In the genomic region with DNA sequence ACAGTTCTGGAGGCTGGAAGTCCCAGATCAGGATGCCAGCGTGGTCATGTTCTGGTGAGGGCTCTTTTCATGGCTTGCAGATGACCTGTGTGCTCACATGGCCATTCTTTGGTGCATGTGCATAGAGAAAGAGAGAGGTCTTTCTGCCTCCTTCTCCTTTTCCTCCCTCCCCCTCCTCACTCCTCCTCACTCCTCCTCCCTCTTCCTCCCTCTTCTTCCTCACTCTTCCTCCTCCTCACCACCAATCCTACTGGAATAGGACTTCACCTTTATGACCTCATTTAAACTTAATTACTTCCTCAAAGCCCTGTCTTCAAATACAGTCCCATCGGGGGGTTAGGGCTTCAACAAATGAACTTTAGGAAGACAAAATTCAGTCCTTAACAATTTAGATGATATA, we compare ENCODE assay signal across 21 cellular contexts. TPM values are rescaled to one million over a fixed set of nuclear protein-coding genes. Genes with fewer than 3 reads are reported as not detected.
DNase-seq lines count a peak whose midpoint lies in the region; ATAC-seq, FAIRE-seq and TF ChIP-seq lines count a peak whose summit lies in the region.
"Had no signal": no experiment of that assay in that cellular context is flagged by ENCODE, and none has a peak within 500 bp of the region (broad histone marks: within the 10 kb centered on the region; RNA-seq: fewer than 3 reads in every experiment).

No MANE protein-coding gene starts in this region.

- CTCF ChIA-PET in HepG2 (lab: Yijun Ruan, JAX; ENCODE audit: low intra/inter-chr PET ratio, low total read pairs), result no interaction called here
- CTCF ChIA-PET in K562 (lab: Yijun Ruan, JAX; ENCODE audit: low intra/inter-chr PET ratio), result no interaction called here

- peak overlapping the region; percentile 39 for H3K4me3 Mint-ChIP-seq in nephron progenitor cell
- H3K4me3 Mint-ChIP-seq: B cell; CD8-positive, alpha-beta T cell had no signal

- TF ChIP-seq POLR2A in HepG2 (IDR thresholded peaks at IDR 0.05; ENCODE audit: insufficient read depth in 1 of 2, low read depth in 2 of 2, low read length in 2 of 2), result no peak
- no peak for TF ChIP-seq POLR2A in right lobe of liver (IDR thresholded peaks at IDR 0.05)
- no peak for TF ChIP-seq POLR2A in K562 (conservative IDR thresholded peaks at IDR 0.05)

- H3K9me1 ChIP-seq in K562 (ENCODE audit: control insufficient read depth, insufficient read depth, low read length), result no peaks in the 10 kb centered on the region

- 97% methylated on average over 2 of the region's 2 CpGs for WGBS in HepG2 (ENCODE audit: low lambda C conversion rate)
- 86% methylated on average over 2 of the region's 2 CpGs for WGBS in right lobe of liver (ENCODE audit: insufficient coverage, low coverage, low lambda C conversion rate, missing lambda C conversion rate)
- WGBS in K562 (ENCODE audit: insufficient coverage, low coverage, missing lambda C conversion rate), result 53% methylated on average over 2 of the region's 2 CpGs

- no peaks in the 10 kb centered on the region for H3K9me3 ChIP-seq in HepG2 (ENCODE audit: low read length)
- no peaks in the 10 kb centered on the region for H3K9me3 ChIP-seq in right lobe of liver
- H3K9me3 ChIP-seq in K562 (replicated peaks; ENCODE audit: control insufficient read depth, insufficient read depth, low read depth, low read length), result no peaks in the 10 kb centered on the region
- H3K9me3 ChIP-seq: Caco-2, HAP-1 had no signal

- peaks cover 49% of the 10 kb centered on the region for H3K4me1 Mint-ChIP-seq in nephron progenitor cell

- peaks cover 63% of the 10 kb centered on the region for H3K9me3 Mint-ChIP-seq in nephron progenitor cell
- H3K9me3 Mint-ChIP-seq: CD8-positive, alpha-beta T cell had no signal

- ATAC-seq in HepG2 (no peak), right lobe of liver (no peak), K562 (peak; percentile 33; the same call in 1 of the 3 replicates)
- ATAC-seq: CD8-positive, alpha-beta T cell had no signal

- H3K4me3 ChIP-seq in HepG2 (replicated peaks in 1 of 3; ENCODE audit: insufficient read depth in 1 of 3, low read depth in 2 of 3, low read length in 3 of 3) (no peak overlapping the region), right lobe of liver (no peak overlapping the region), K562 (no peak overlapping the region)
- H3K4me3 ChIP-seq: BLaER1, HAP-1 had no signal

- no peak for DNase-seq in HepG2 (ENCODE audit: low spot score)
- DNase-seq in right lobe of liver, result no peak
- no peak for DNase-seq in K562 (ENCODE audit: extremely low read depth in 1 of 4, low spot score in 3 of 4)
- DNase-seq in nephron progenitor cell, result no peak
- DNase-seq in medulla oblongata (ENCODE audit: extremely low spot score), result no peak
- DNase-seq in NCI-H2196 (lab: John Stamatoyannopoulos, UW; ENCODE audit: unreplicated experiment), result no peak
- no peak for DNase-seq in SW 1271 (lab: John Stamatoyannopoulos, UW)
- DNase-seq: Caco-2; CD4-positive, CD25-positive, alpha-beta regulatory T cell; CD8-positive, alpha-beta T cell; DMS153; DND-41; GOT3 had no signal

- H3K9ac ChIP-seq in HepG2 (ENCODE audit: insufficient read depth, low read depth, low read length), result no peak overlapping the region
- H3K9ac ChIP-seq in K562 (ENCODE audit: insufficient read depth in 1 of 2, low read depth in 2 of 2, low read length in 2 of 2), result no peak overlapping the region
- H3K9ac ChIP-seq: BLaER1 had no signal

- no peak overlapping the region for H2AFZ ChIP-seq in HepG2 (ENCODE audit: low read length)
- no peak overlapping the region for H2AFZ ChIP-seq in K562 (ENCODE audit: low read depth, low read length)

- BruUV-seq in HepG2 (replicated peaks; lab: Mats Ljungman, UMichigan) (no TSS peak), K562 (replicated peaks; lab: Mats Ljungman, UMichigan) (no TSS peak)

- no peak for TF ChIP-seq RAD21 in HepG2 (CRISPR knock-in tag; IDR thresholded peaks at IDR 0.05)
- no peak for TF ChIP-seq RAD21 in K562 (CRISPR knock-in tag; conservative IDR thresholded peaks at IDR 0.05 in 1 of 2, IDR thresholded peaks at IDR 0.05 in 1 of 2)

- peaks cover 0 to 12% of the 10 kb centered on the region in 2 experiments; a peak in 2 of 5 replicates for H3K36me3 ChIP-seq in HepG2 (replicated peaks in 1 of 2; ENCODE audit: control insufficient read depth in 1 of 2, insufficient read depth in 2 of 2, low read length in 2 of 2)
- H3K36me3 ChIP-seq in right lobe of liver, result peaks cover 0 to 8% (median 0%) of the 10 kb centered on the region in 4 donors
- H3K36me3 ChIP-seq in K562 (ENCODE audit: control insufficient read depth, insufficient read depth, low read length), result peaks cover 12% of the 10 kb centered on the region; the same call in 1 of the 3 replicates

- TF ChIP-seq EP300 in HepG2 (IDR thresholded peaks at IDR 0.05; ENCODE audit: low read depth in 2 of 2, low read length in 2 of 2) (no peak), HepG2 (CRISPR knock-in tag; IDR thresholded peaks at IDR 0.05; ENCODE audit: borderline replicate concordance) (no peak), K562 (IDR thresholded peaks at IDR 0.05; ENCODE audit: low read length) (no peak)

- no peak overlapping the region for H3K27ac ChIP-seq in HepG2 (ENCODE audit: extremely low read length, insufficient read depth, low read length)
- H3K27ac ChIP-seq in right lobe of liver, result no peak overlapping the region
- no peak overlapping the region for H3K27ac ChIP-seq in K562 (ENCODE audit: extremely low read depth, low read depth, low read length)
- H3K27ac ChIP-seq: 22Rv1, BLaER1, C4-2B had no signal

- H3K27ac Mint-ChIP-seq in nephron progenitor cell, result peak overlapping the region; percentile 96
- H3K27ac Mint-ChIP-seq: B cell; CD4-positive, CD25-positive, alpha-beta regulatory T cell; CD8-positive, alpha-beta T cell had no signal

- H3K27me3 ChIP-seq in HepG2 (ENCODE audit: control insufficient read depth in 1 of 2, insufficient read depth in 2 of 2, low read length in 2 of 2) (no peaks in the 10 kb centered on the region), right lobe of liver (no peaks in the 10 kb centered on the region), K562 (ENCODE audit: control insufficient read depth in 2 of 2, insufficient read depth in 2 of 2, low read length in 2 of 2) (no peaks in the 10 kb centered on the region)
- H3K27me3 ChIP-seq: BLaER1 had no signal

- no peak overlapping the region for H3K4me2 ChIP-seq in HepG2 (ENCODE audit: low read depth, low read length)
- no peak overlapping the region for H3K4me2 ChIP-seq in K562 (ENCODE audit: insufficient read depth, low read length)
- H3K4me2 ChIP-seq: BLaER1 had no signal

- POLR2A ChIA-PET in HepG2 (lab: Yijun Ruan, JAX), result no interaction called here
- POLR2A ChIA-PET in K562 (lab: Yijun Ruan, JAX), result interaction anchor here (0.9 kb wide), 1 partner anchor 24 kb away, joined by 3 read pairs; the partner anchor contains the start of gene CGGBP1

- H3K79me2 ChIP-seq in HepG2 (ENCODE audit: insufficient read depth, low read length), result peaks cover 33% of the 10 kb centered on the region
- H3K79me2 ChIP-seq in K562 (ENCODE audit: control insufficient read depth, insufficient read depth, low read length), result peaks cover 79% of the 10 kb centered on the region

- 0 out of 2 replicates have a peak, but pooled peaks cover 2% of the 10 kb centered on the region for H4K20me1 ChIP-seq in HepG2 (ENCODE audit: insufficient read depth, low read length)
- no peaks in the 10 kb centered on the region for H4K20me1 ChIP-seq in K562 (replicated peaks; ENCODE audit: control insufficient read depth, insufficient read depth, low read length)

- peaks cover 6% of the 10 kb centered on the region for H3K27me3 Mint-ChIP-seq in nephron progenitor cell (ENCODE audit: low read depth, poor library complexity)
- H3K27me3 Mint-ChIP-seq: B cell; CD4-positive, CD25-positive, alpha-beta regulatory T cell had no signal

- TF ChIP-seq CTCF in HepG2 (CRISPR knock-in tag; IDR thresholded peaks at IDR 0.05) (no peak), right lobe of liver (IDR thresholded peaks at IDR 0.05) (no peak), K562 (IDR thresholded peaks at IDR 0.05 in 2 of 3, conservative IDR thresholded peaks at IDR 0.05 in 1 of 3; ENCODE audit: insufficient read depth in 2 of 3, low read depth in 1 of 3, low read length in 3 of 3) (no peak), nephron progenitor cell (IDR thresholded peaks at IDR 0.05) (no peak)

- H3K36me3 Mint-ChIP-seq in nephron progenitor cell (ENCODE audit: low read depth), result peaks cover 74% of the 10 kb centered on the region

- intact Hi-C loops in HepG2 (cut with micrococcal nuclease; ENCODE audit: unreplicated experiment), result no loop called here
- intact Hi-C loops in right lobe of liver (cut with DNase I), result no loop called here
- intact Hi-C loops in K562 (cut with micrococcal nuclease), result no loop called here

- FAIRE-seq in HepG2 (lab: Jason Lieb, UNC) (no peak), K562 (lab: Jason Lieb, UNC) (no peak)
- FAIRE-seq: G401.6, GM12892, H54 had no signal

- H3K4me1 ChIP-seq in HepG2 (ENCODE audit: insufficient read depth, low read length), result no peaks in the 10 kb centered on the region
- no peaks in the 10 kb centered on the region for H3K4me1 ChIP-seq in right lobe of liver
- peaks cover 0 to 10% of the 10 kb centered on the region in 2 experiments; a peak in 2 of 5 replicates for H3K4me1 ChIP-seq in K562 (replicated peaks in 1 of 2; ENCODE audit: control insufficient read depth in 2 of 2, insufficient read depth in 2 of 2, low read length in 2 of 2)
- H3K4me1 ChIP-seq: BLaER1, Caco-2 had no signal

- in situ Hi-C loops in HepG2 (cut with HindIII; ENCODE audit: extremely low pct_ligation_motif_present, low pct_unique_long_range_greater_than_20kb) (no loop called here), K562 (cut with MboI) (no loop called here)

RNA-seq across cellular contexts. Expression of gene ZNF654, which starts 23.8 kb away (rescaled TPM):
- total RNA-seq in HepG2 (2016; rRNA removed; fragmentation: Illumina TruSeq; extraction: Trizol) (4.1 and 5.3 TPM in 2 replicates), right lobe of liver (10 to 100 TPM in 1 of 6 experiments, 1 to 10 TPM in 5; 5.4 to 11.7 (median 6.7) TPM), K562 (2014; rRNA removed) (2.5 and 3.6 TPM in 2 replicates), K562 (2014; rRNA removed; fragmentation: Illumina TruSeq; extraction: Trizol) (6.8 and 7.4 TPM in 2 replicates), K562 (2015; rRNA removed; fragmentation: Illumina TruSeq; extraction: Trizol) (8.4 and 8.6 TPM in 2 replicates), K562 (2021) (5.1 and 6.8 TPM in 2 replicates)
- 0.71 TPM in 2 replicates for total RNA-seq in HepG2 (2016; cell fraction: cytosol; rRNA removed; fragmentation: Illumina TruSeq; extraction: Trizol; ENCODE audit: low read depth)
- total RNA-seq in HepG2 (2016; cell fraction: insoluble cytoplasmic fraction; rRNA removed; fragmentation: Illumina TruSeq; extraction: Trizol), result 3.3 and 5.6 TPM in 2 replicates
- 1.3 and 2.8 TPM in 2 replicates for total RNA-seq in HepG2 (2016; cell fraction: membrane; rRNA removed; fragmentation: Illumina TruSeq; extraction: Trizol)
- 9.7 and 10.2 TPM in 2 replicates for total RNA-seq in HepG2 (2016; cell fraction: nucleus; rRNA removed; fragmentation: Illumina TruSeq; extraction: Trizol)
- polyA plus RNA-seq in HepG2 (2011; rRNA removed) (1.8 and 2.6 TPM in 2 replicates), K562 (2011; rRNA removed) (4.1 and 5.1 TPM in 2 replicates), K562 (2014; fragmentation: Illumina TruSeq; extraction: Trizol) (4.2 and 6.2 TPM in 2 replicates), K562 (2014; fragmentation: Nextera tagmentation; extraction: Ambion mirVana) (1 to 10 TPM; 2.4 to 2.5 TPM), K562 (2014; rRNA removed) (2.1 and 4.2 TPM in 2 replicates)
- 0.93 and 1.4 TPM in 2 replicates for polyA plus RNA-seq in HepG2 (2011; cell fraction: cytosol; rRNA removed)
- 2.4 and 2.5 TPM in 2 replicates for polyA plus RNA-seq in HepG2 (2011; cell fraction: nucleus; rRNA removed)
- polyA plus RNA-seq in HepG2 (2012), result 3.8 and 4.8 TPM in 2 replicates
- polyA plus RNA-seq in HepG2 (2016; cell fraction: cytosol; fragmentation: Illumina TruSeq; extraction: Trizol; ENCODE audit: low read depth), result 0.38 and 0.66 TPM in 2 replicates
- polyA plus RNA-seq in HepG2 (2016; cell fraction: insoluble cytoplasmic fraction; fragmentation: Illumina TruSeq; extraction: Trizol; ENCODE audit: low read depth), result 4.5 and 4.8 TPM in 2 replicates
- polyA plus RNA-seq in HepG2 (2016; cell fraction: membrane; fragmentation: Illumina TruSeq; extraction: Trizol; ENCODE audit: low read depth), result 0.79 and 1.2 TPM in 2 replicates
- 6.5 and 7.6 TPM in 2 replicates for polyA plus RNA-seq in HepG2 (2016; cell fraction: nucleus; fragmentation: Illumina TruSeq; extraction: Trizol; ENCODE audit: insufficient read depth, low read depth)
- polyA minus RNA-seq in HepG2 (2011; rRNA and poly(A)+ RNA removed; ENCODE audit: low replicate concordance), result 1.6 and 2.5 TPM in 2 replicates
- polyA minus RNA-seq in HepG2 (2011; cell fraction: cytosol; rRNA and poly(A)+ RNA removed), result 4.0 and 7.2 TPM in 2 replicates
- 21.9 and 22.1 TPM in 2 replicates for polyA minus RNA-seq in HepG2 (2011; cell fraction: nucleus; rRNA and poly(A)+ RNA removed)
- 7.0 and 28.2 TPM in 2 replicates for total RNA-seq in K562 (2011; cell fraction: chromatin; rRNA removed; ENCODE audit: low replicate concordance)
- 5.8 and 6.4 TPM in 2 replicates for total RNA-seq in K562 (2011; cell fraction: nucleolus; rRNA removed)
- 6.7 and 12.7 TPM in 2 replicates for total RNA-seq in K562 (2011; cell fraction: nucleoplasm; rRNA removed)
- polyA plus RNA-seq in K562 (2011; cell fraction: cytosol; rRNA removed), result 0.63 and 2.8 TPM in 2 replicates
- 4.8 and 6.1 TPM in 2 replicates for polyA plus RNA-seq in K562 (2011; cell fraction: nucleus; rRNA removed)
- 5.1 and 5.3 TPM in 2 replicates for polyA plus RNA-seq in K562 (2012)
- 9.6 and 12.0 TPM in 2 replicates for polyA minus RNA-seq in K562 (2011; rRNA and poly(A)+ RNA removed)
- polyA minus RNA-seq in K562 (2011; cell fraction: cytosol; rRNA and poly(A)+ RNA removed), result 3.8 and 7.1 TPM in 2 replicates
- polyA minus RNA-seq in K562 (2011; cell fraction: nucleus; rRNA and poly(A)+ RNA removed), result 10.6 and 19.0 TPM in 2 replicates

RNA-seq across cellular contexts. Expression of gene CGGBP1, which starts 24.0 kb away (rescaled TPM):
- total RNA-seq in HepG2 (2016; rRNA removed; fragmentation: Illumina TruSeq; extraction: Trizol), result 38.9 and 45.7 TPM in 2 replicates
- 13.0 and 21.5 TPM in 2 replicates for total RNA-seq in HepG2 (2016; cell fraction: cytosol; rRNA removed; fragmentation: Illumina TruSeq; extraction: Trizol; ENCODE audit: low read depth)
- total RNA-seq in HepG2 (2016; cell fraction: insoluble cytoplasmic fraction; rRNA removed; fragmentation: Illumina TruSeq; extraction: Trizol), result 35.7 and 40.9 TPM in 2 replicates
- total RNA-seq in HepG2 (2016; cell fraction: membrane; rRNA removed; fragmentation: Illumina TruSeq; extraction: Trizol), result 31.2 and 43.3 TPM in 2 replicates
- total RNA-seq in HepG2 (2016; cell fraction: nucleus; rRNA removed; fragmentation: Illumina TruSeq; extraction: Trizol), result 40.0 and 42.5 TPM in 2 replicates
- polyA plus RNA-seq in HepG2 (2011; rRNA removed), result 39.0 and 47.0 TPM in 2 replicates
- polyA plus RNA-seq in HepG2 (2011; cell fraction: cytosol; rRNA removed), result 14.9 and 20.6 TPM in 2 replicates
- 90.0 and 93.2 TPM in 2 replicates for polyA plus RNA-seq in HepG2 (2011; cell fraction: nucleus; rRNA removed)
- polyA plus RNA-seq in HepG2 (2012), result 36.7 and 38.4 TPM in 2 replicates
- polyA plus RNA-seq in HepG2 (2016; cell fraction: cytosol; fragmentation: Illumina TruSeq; extraction: Trizol; ENCODE audit: low read depth), result 25.3 and 43.8 TPM in 2 replicates
- 46.0 and 47.1 TPM in 2 replicates for polyA plus RNA-seq in HepG2 (2016; cell fraction: insoluble cytoplasmic fraction; fragmentation: Illumina TruSeq; extraction: Trizol; ENCODE audit: low read depth)
- polyA plus RNA-seq in HepG2 (2016; cell fraction: membrane; fragmentation: Illumina TruSeq; extraction: Trizol; ENCODE audit: low read depth), result 30.1 and 41.0 TPM in 2 replicates
- 63.2 and 66.5 TPM in 2 replicates for polyA plus RNA-seq in HepG2 (2016; cell fraction: nucleus; fragmentation: Illumina TruSeq; extraction: Trizol; ENCODE audit: insufficient read depth, low read depth)
- 31.1 and 48.7 TPM in 2 replicates for polyA minus RNA-seq in HepG2 (2011; rRNA and poly(A)+ RNA removed; ENCODE audit: low replicate concordance)
- 23.7 and 30.7 TPM in 2 replicates for polyA minus RNA-seq in HepG2 (2011; cell fraction: cytosol; rRNA and poly(A)+ RNA removed)
- 89.0 and 94.0 TPM in 2 replicates for polyA minus RNA-seq in HepG2 (2011; cell fraction: nucleus; rRNA and poly(A)+ RNA removed)
- total RNA-seq in right lobe of liver, result 10 to 100 TPM; 22.5 to 34.2 (median 30.7) TPM
- total RNA-seq in K562 (2011; cell fraction: chromatin; rRNA removed; ENCODE audit: low replicate concordance), result 27.8 and 66.6 TPM in 2 replicates
- 13.7 and 18.7 TPM in 2 replicates for total RNA-seq in K562 (2011; cell fraction: nucleolus; rRNA removed)
- 36.2 and 39.1 TPM in 2 replicates for total RNA-seq in K562 (2011; cell fraction: nucleoplasm; rRNA removed)
- total RNA-seq in K562 (2014; rRNA removed), result 14.4 and 18.0 TPM in 2 replicates
- total RNA-seq in K562 (2014; rRNA removed; fragmentation: Illumina TruSeq; extraction: Trizol), result 37.8 and 46.5 TPM in 2 replicates
- 38.2 and 43.2 TPM in 2 replicates for total RNA-seq in K562 (2015; rRNA removed; fragmentation: Illumina TruSeq; extraction: Trizol)
- total RNA-seq in K562 (2021), result 37.9 and 39.2 TPM in 2 replicates
- 43.2 and 46.5 TPM in 2 replicates for polyA plus RNA-seq in K562 (2011; rRNA removed)
- polyA plus RNA-seq in K562 (2011; cell fraction: cytosol; rRNA removed), result 14.0 and 19.7 TPM in 2 replicates
- polyA plus RNA-seq in K562 (2011; cell fraction: nucleus; rRNA removed), result 59.2 and 66.8 TPM in 2 replicates
- polyA plus RNA-seq in K562 (2012), result 35.4 and 41.1 TPM in 2 replicates
- polyA plus RNA-seq in K562 (2014; fragmentation: Illumina TruSeq; extraction: Trizol), result 41.2 and 47.8 TPM in 2 replicates
- polyA plus RNA-seq in K562 (2014; fragmentation: Nextera tagmentation; extraction: Ambion mirVana), result 10 to 100 TPM; 26.6 to 35.8 TPM
- polyA plus RNA-seq in K562 (2014; rRNA removed), result 24.9 and 29.4 TPM in 2 replicates
- 68.4 and 74.6 TPM in 2 replicates for polyA minus RNA-seq in K562 (2011; rRNA and poly(A)+ RNA removed)
- polyA minus RNA-seq in K562 (2011; cell fraction: cytosol; rRNA and poly(A)+ RNA removed), result 18.3 and 26.2 TPM in 2 replicates
- polyA minus RNA-seq in K562 (2011; cell fraction: nucleus; rRNA and poly(A)+ RNA removed), result 25.6 and 57.9 TPM in 2 replicates

Comparison
In these comparisons a context has a peak if more than half of its experiments do, and no peak if none do; other contexts are left out.
1. Of the 241 proteins assayed by ChIP-seq in both HepG2 and K562: peak only in HepG2: PCBP2; only in K562: none; in both: none; in neither: 240.